Comparison of ENCODE assay signal across 16 cellular contexts in the genomic region with DNA sequence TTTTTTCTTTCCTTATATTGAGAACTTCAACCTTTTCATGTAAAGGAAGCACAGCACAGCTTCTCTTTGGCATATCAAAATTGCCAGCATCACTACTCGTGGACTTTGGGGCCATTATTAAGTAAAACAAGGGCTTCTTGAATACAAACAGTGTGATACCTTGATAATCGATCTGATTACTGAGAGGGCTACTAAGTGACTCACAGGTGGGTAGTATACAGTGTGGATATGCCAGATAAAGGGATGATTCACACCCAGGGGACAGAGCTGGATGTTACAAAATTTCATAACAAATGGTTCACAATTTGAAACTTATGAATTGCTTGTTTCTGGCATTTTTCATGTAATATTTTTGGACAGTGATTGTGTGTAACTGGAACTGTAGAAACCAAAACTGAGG. TPM values are rescaled to one million over a fixed set of nuclear protein-coding genes. Genes with fewer than 3 reads are reported as not detected.
A peak's percentile ranks its signal among the peaks of the same experiment; 100 is the strongest.
DNase-seq lines count a peak whose midpoint lies in the region; ATAC-seq and TF ChIP-seq lines count a peak whose summit lies in the region.
"Had no signal": no experiment of that assay in that cellular context is flagged by ENCODE, and none has a peak within 500 bp of the region (broad histone marks: within the 10 kb centered on the region; RNA-seq: fewer than 3 reads in every experiment).

No MANE protein-coding gene starts in this region.

- peaks cover 72% of the 10 kb centered on the region for H3K36me3 Mint-ChIP-seq in CD4-positive, alpha-beta T cell (ENCODE audit: low read depth)
- peaks cover 14 to 44% of the 10 kb centered on the region in 2 donors for H3K36me3 Mint-ChIP-seq in activated naive CD4-positive, alpha-beta T cell treated with anti-CD3 and anti-CD28 coated beads, Interleukin-2, amount 50 U/mL, for 72 hours

- no peak overlapping the region for H3K4me3 ChIP-seq in BE2C (ENCODE audit: low read depth, low read length)
- H3K4me3 ChIP-seq: tibial nerve had no signal

- H3K36me3 ChIP-seq in BE2C, result peaks cover 4% of the 10 kb centered on the region

- CTCF ChIA-PET in CD4-positive, alpha-beta T cell (lab: Charles Lee), result interaction anchor here (1.5 kb wide), 2 partner anchors 59 to 67 kb away, joined by 4 to 5 read pairs; partner anchors contain the start of gene FAM167B

- no peaks in the 10 kb centered on the region for H3K27me3 ChIP-seq in CD4-positive, alpha-beta T cell (ENCODE audit: control insufficient read depth, insufficient read depth, low read length)
- no peaks in the 10 kb centered on the region for H3K27me3 ChIP-seq in BE2C
- H3K27me3 ChIP-seq: tibial nerve had no signal

- H3K27ac ChIP-seq in CD4-positive, alpha-beta T cell (ENCODE audit: low read depth, low read length), result no peak overlapping the region
- H3K27ac ChIP-seq: tibial nerve had no signal

- H3K9me3 Mint-ChIP-seq in CD4-positive, alpha-beta T cell, result no peaks in the 10 kb centered on the region
- H3K9me3 Mint-ChIP-seq in activated naive CD4-positive, alpha-beta T cell treated with anti-CD3 and anti-CD28 coated beads, Interleukin-2, amount 50 U/mL, for 72 hours, result no peaks in the 10 kb centered on the region

- peaks cover 74% of the 10 kb centered on the region for H3K4me1 Mint-ChIP-seq in CD4-positive, alpha-beta T cell (ENCODE audit: low read depth)

- no peaks in the 10 kb centered on the region for H3K9me3 ChIP-seq in CD4-positive, alpha-beta T cell (ENCODE audit: control insufficient read depth, low read length)
- no peaks in the 10 kb centered on the region for H3K9me3 ChIP-seq in BE2C

- no peak for ATAC-seq in CD4-positive, alpha-beta T cell (ENCODE audit: poor library complexity)
- ATAC-seq in activated naive CD4-positive, alpha-beta T cell treated with anti-CD3 and anti-CD28 coated beads, Interleukin-2, amount 50 U/mL, for 72 hours, result peak; percentile 48 to 84
- no peak for ATAC-seq in HG03457 (IDR thresholded peaks at IDR 0.05; ENCODE audit: unreplicated experiment)
- no peak for ATAC-seq in HG03196 (IDR thresholded peaks at IDR 0.05; ENCODE audit: unreplicated experiment)

- H3K27me3 Mint-ChIP-seq in CD4-positive, alpha-beta T cell, result no peaks in the 10 kb centered on the region

- peak overlapping the region; percentile 68 for H3K27ac Mint-ChIP-seq in CD4-positive, alpha-beta T cell
- H3K27ac Mint-ChIP-seq in activated naive CD4-positive, alpha-beta T cell treated with anti-CD3 and anti-CD28 coated beads, Interleukin-2, amount 50 U/mL, for 72 hours, result peak overlapping the region in 1 of 2 donors; percentile 65

- no peaks in the 10 kb centered on the region for H3K4me1 ChIP-seq in BE2C

- no peak for TF ChIP-seq CTCF in CD4-positive, alpha-beta T cell (IDR thresholded peaks at IDR 0.05)
- TF ChIP-seq CTCF in BE2C (IDR thresholded peaks at IDR 0.05; ENCODE audit: low read depth, low read length), result no peak

- no peak for DNase-seq in CD4-positive, alpha-beta T cell
- peak; percentile 17 for DNase-seq in HCEC 1CT
- no peak for DNase-seq in activated naive CD4-positive, alpha-beta T cell treated with anti-CD3 and anti-CD28 coated beads, Interleukin-2, amount 50 U/mL, for 72 hours (ENCODE audit: low spot score in 2 of 2)
- peak; percentile 54 for DNase-seq in iris pigment epithelial cell (ENCODE audit: low read depth)
- no peak for DNase-seq in BE2C
- DNase-seq in mesenteric fat pad (ENCODE audit: low spot score), result no peak
- DNase-seq: activated effector memory CD4-positive, alpha-beta T cell treated with Interleukin-2 at 50 U/mL for 16 hours; kidney; MM.1S; NCI-H345 had no signal

- intact Hi-C loops in CD4-positive, alpha-beta T cell (cut with DNase I, micrococcal nuclease), result no loop called here

- POLR2A ChIA-PET in CD4-positive, alpha-beta T cell (lab: Charles Lee), result interaction anchor here (1.0 to 1.5 kb wide), 4 partner anchors 11 to 29 kb away, joined by 3 to 4 read pairs (median 4); partner anchors contain the start of genes HDAC1 and MARCKSL1

- no peak overlapping the region for H3K4me3 Mint-ChIP-seq in CD4-positive, alpha-beta T cell

RNA-seq across cellular contexts. Expression of gene HDAC1, which starts 15.4 kb away (rescaled TPM):
- total RNA-seq in CD4-positive, alpha-beta T cell, result 10 to 100 TPM; 56.9 to 61.0 TPM
- 100 to 1,000 TPM; 185 to 200 TPM for total RNA-seq in activated naive CD4-positive, alpha-beta T cell treated with anti-CD3 and anti-CD28 coated beads, Interleukin-2, amount 50 U/mL, for 72 hours
- 99.6 TPM for polyA plus RNA-seq in BE2C (2012; ENCODE audit: insufficient read depth, insufficient read length, low read depth)
- 32.3 TPM for total RNA-seq in mesenteric fat pad

RNA-seq across cellular contexts. Expression of gene MARCKSL1, which starts 28.7 kb away (rescaled TPM):
- total RNA-seq in CD4-positive, alpha-beta T cell, result 10 to 100 TPM; 23.4 to 23.6 TPM
- total RNA-seq in activated naive CD4-positive, alpha-beta T cell treated with anti-CD3 and anti-CD28 coated beads, Interleukin-2, amount 50 U/mL, for 72 hours, result 10 to 100 TPM; 10.6 to 47.0 TPM
- 188 TPM for polyA plus RNA-seq in BE2C (2012; ENCODE audit: insufficient read depth, insufficient read length, low read depth)
- 51.8 TPM for total RNA-seq in mesenteric fat pad

RNA-seq across cellular contexts. Expression of gene FAM229A, which starts 55.0 kb away (rescaled TPM):
- total RNA-seq in CD4-positive, alpha-beta T cell, result 10 to 100 TPM; 38.0 to 38.6 TPM
- total RNA-seq in activated naive CD4-positive, alpha-beta T cell treated with anti-CD3 and anti-CD28 coated beads, Interleukin-2, amount 50 U/mL, for 72 hours, result 1 to 10 TPM; 6.7 to 9.7 TPM
- 4.2 TPM for polyA plus RNA-seq in BE2C (2012; ENCODE audit: insufficient read depth, insufficient read length, low read depth)
- 6.2 TPM for total RNA-seq in mesenteric fat pad

RNA-seq across cellular contexts. Expression of gene TSSK3, which starts 55.0 kb away (rescaled TPM):
- under 1 TPM in 1 of 2 experiments, not detected in 1; 0.98 TPM for total RNA-seq in CD4-positive, alpha-beta T cell
- total RNA-seq in activated naive CD4-positive, alpha-beta T cell treated with anti-CD3 and anti-CD28 coated beads, Interleukin-2, amount 50 U/mL, for 72 hours, result 1 to 10 TPM; 1.2 to 1.7 TPM
- 0.85 TPM for polyA plus RNA-seq in BE2C (2012; ENCODE audit: insufficient read depth, insufficient read length, low read depth)
- 1.2 TPM for total RNA-seq in mesenteric fat pad

RNA-seq across cellular contexts. Expression of gene LCK, which starts 56.2 kb away (rescaled TPM):
- 100 to 1,000 TPM; 187 to 188 TPM for total RNA-seq in CD4-positive, alpha-beta T cell
- 100 to 1,000 TPM; 208 to 284 TPM for total RNA-seq in activated naive CD4-positive, alpha-beta T cell treated with anti-CD3 and anti-CD28 coated beads, Interleukin-2, amount 50 U/mL, for 72 hours
- not detected for polyA plus RNA-seq in BE2C (2012; ENCODE audit: insufficient read depth, insufficient read length, low read depth)
- 1.8 TPM for total RNA-seq in mesenteric fat pad
- total RNA-seq: frontal cortex, myocyte, RPMI7951 had no signal

Comparison
In these comparisons a context has a peak if more than half of its experiments do, and no peak if none do; other contexts are left out.
1. ATAC-seq: peak in activated naive CD4-positive, alpha-beta T cell treated with anti-CD3 and anti-CD28 coated beads, Interleukin-2, amount 50 U/mL, for 72 hours (2 of 2); none in CD4-positive, alpha-beta T cell (single experiment), HG03457 (single experiment) and HG03196 (single experiment).
2. DNase-seq: peak in HCEC 1CT (single experiment) and iris pigment epithelial cell (single experiment); none in CD4-positive, alpha-beta T cell (0 of 10), activated naive CD4-positive, alpha-beta T cell treated with anti-CD3 and anti-CD28 coated beads, Interleukin-2, amount 50 U/mL, for 72 hours (0 of 2), BE2C (single experiment) and mesenteric fat pad (single experiment).